ENCODE assay signal across 20 cellular contexts in genomic region chr2:10002681-10003080, GRCh38.
"Had no signal": no experiment of that assay in that cellular context is flagged by ENCODE, and none has a peak within 500 bp of the region (broad histone marks: within the 10 kb centered on the region; RNA-seq: fewer than 3 reads in every experiment).

No MANE protein-coding gene starts in this region.

- H3K4me2 ChIP-seq: smooth muscle cell had no signal

- DNase-seq: activated naive CD4-positive, alpha-beta T cell treated with anti-CD3 and anti-CD28 coated beads for 36 hours; activated T-cell treated with anti-CD3 and anti-CD28 coated beads, Interleukin-2, amount 50 U/mL, for 1 hour; amygdala; effector CD4-positive, alpha-beta T cell; foreskin fibroblast; immature natural killer cell; left ventricle myocardium superior; mammary epithelial cell; right lobe of liver; stimulated activated CD4-positive, alpha-beta T cell treated with anti-CD3 and anti-CD28 coated beads, Interleukin-15, amount 100 ng/mL, for 24 hours; stimulated activated CD8-positive, alpha-beta memory T cell treated with anti-CD3 and anti-CD28 coated beads, Interleukin-4, amount 100 ng/mL, for 48 hours; stimulated activated naive B cell treated with anti-CD40 and anti-IgM and Interleukin-4, amounts not matched to agents 10 μg/mL and 1 μg/mL and 100 μg/mL, for 72 hours; T-helper 1 cell had no signal

- H3K4me3 Mint-ChIP-seq: activated naive CD4-positive, alpha-beta T cell treated with anti-CD3 and anti-CD28 coated beads for 36 hours; dendritic cell treated with granulocyte-macrophage colony-stimulating factor and Interleukin-4, amounts not matched to agents 40 ng/mL and 50 ng/mL, for 4 days; immature natural killer cell; nephron; stimulated activated naive B cell treated with anti-CD40 and anti-IgM and Interleukin-4, amounts not matched to agents 10 μg/mL and 1 μg/mL and 100 μg/mL, for 72 hours had no signal

- H3K27me3 ChIP-seq: pancreas, right lobe of liver, upper lobe of left lung had no signal

- H3K4me3 ChIP-seq: pancreas, right lobe of liver, smooth muscle cell, thoracic aorta, upper lobe of left lung had no signal

- H3K9me3 ChIP-seq: pancreas, right lobe of liver, thoracic aorta, upper lobe of left lung had no signal

- H3K36me3 ChIP-seq: pancreas, right lobe of liver, thoracic aorta had no signal

- ATAC-seq: left ventricle myocardium superior; pancreas; stimulated activated naive B cell treated with anti-CD40 and anti-IgM and Interleukin-4, amounts not matched to agents 10 μg/mL and 1 μg/mL and 100 μg/mL, for 72 hours had no signal

- H3K27ac ChIP-seq: pancreas, right lobe of liver, thoracic aorta, upper lobe of left lung had no signal

- H3K9me3 Mint-ChIP-seq: activated naive CD4-positive, alpha-beta T cell treated with anti-CD3 and anti-CD28 coated beads for 36 hours; activated T-helper 2 cell treated with anti-CD3 and anti-CD28 coated beads, Interferon-gamma antibody, Interleukin-2, Interleukin-4, amounts not matched to agents 10 μg/mL and 5 μg/mL and 100 μg/mL, durations not matched to agents 14 hours and 24 hours and 36 hours; dendritic cell treated with granulocyte-macrophage colony-stimulating factor and Interleukin-4, amounts not matched to agents 40 ng/mL and 50 ng/mL, for 4 days; immature natural killer cell; nephron; stimulated activated naive B cell treated with anti-CD40 and anti-IgM and Interleukin-4, amounts not matched to agents 10 μg/mL and 1 μg/mL and 100 μg/mL, for 72 hours had no signal

- H3K36me3 Mint-ChIP-seq: immature natural killer cell; stimulated activated naive B cell treated with anti-CD40 and anti-IgM and Interleukin-4, amounts not matched to agents 10 μg/mL and 1 μg/mL and 100 μg/mL, for 72 hours had no signal

- H3K4me1 Mint-ChIP-seq: stimulated activated naive B cell treated with anti-CD40 and anti-IgM and Interleukin-4, amounts not matched to agents 10 μg/mL and 1 μg/mL and 100 μg/mL, for 72 hours had no signal

- H3K27ac Mint-ChIP-seq: activated naive CD4-positive, alpha-beta T cell treated with anti-CD3 and anti-CD28 coated beads for 36 hours; activated T-helper 2 cell treated with anti-CD3 and anti-CD28 coated beads, Interferon-gamma antibody, Interleukin-2, Interleukin-4, amounts not matched to agents 10 μg/mL and 5 μg/mL and 100 μg/mL, durations not matched to agents 14 hours and 24 hours and 36 hours; dendritic cell treated with granulocyte-macrophage colony-stimulating factor and Interleukin-4, amounts not matched to agents 40 ng/mL and 50 ng/mL, for 4 days; immature natural killer cell; nephron; stimulated activated naive B cell treated with anti-CD40 and anti-IgM and Interleukin-4, amounts not matched to agents 10 μg/mL and 1 μg/mL and 100 μg/mL, for 72 hours had no signal
